Comparison of ENCODE assay signal across 8 cellular contexts in the genomic region with DNA sequence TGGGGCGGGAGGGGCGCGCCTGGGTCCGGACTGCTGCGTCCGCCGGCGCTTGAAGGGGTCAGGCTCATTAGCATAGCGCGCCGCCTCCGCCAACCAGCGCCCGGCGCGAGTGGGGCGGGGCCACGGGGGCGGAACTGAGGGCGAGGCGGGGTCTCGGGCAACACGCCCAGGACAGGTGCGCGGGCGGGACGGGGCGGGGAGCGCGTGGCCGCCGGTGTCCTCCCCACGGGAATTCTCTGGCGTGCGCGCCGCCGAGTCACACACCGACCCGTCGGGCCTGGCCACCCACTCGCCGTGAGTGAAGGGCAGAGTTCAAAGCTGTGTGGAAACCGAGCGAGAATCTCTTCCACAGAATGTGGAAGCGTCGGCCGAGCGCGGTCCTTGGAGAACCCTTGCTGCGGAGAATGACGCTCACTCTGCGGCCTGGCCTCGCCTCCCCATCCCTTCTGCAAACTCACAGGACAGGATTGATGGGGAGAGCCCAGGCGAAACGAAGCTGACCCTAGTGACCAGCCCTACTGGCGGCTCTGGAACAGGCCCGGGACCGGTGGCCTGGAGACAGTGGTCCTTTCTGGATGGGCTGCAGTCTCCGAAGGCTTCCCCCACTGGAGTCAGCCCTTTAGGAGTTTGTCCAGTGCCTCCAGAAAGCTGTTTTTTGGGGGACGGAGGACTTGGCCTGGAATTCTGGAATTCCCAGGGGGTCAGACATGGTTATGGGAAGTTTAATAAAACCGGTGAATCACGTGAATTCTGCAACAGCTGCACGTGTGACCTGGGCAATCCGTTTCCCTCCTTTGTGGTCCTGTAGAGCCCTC. TPM values are rescaled to one million over a fixed set of nuclear protein-coding genes. Genes with fewer than 3 reads are reported as not detected.
DNase-seq lines count a peak whose midpoint lies in the region; TF ChIP-seq lines count a peak whose summit lies in the region.

Gene SNAI3, minus strand, starts transcription at position 69 of the 815 bp plus-strand sequence. CDS start 101 bp downstream, outside the sequence.

- TF ChIP-seq EP300 in sigmoid colon (IDR thresholded peaks at IDR 0.05) = no peak

- DNase-seq in ELR (ENCODE audit: low read depth) = peak; percentile 66
- DNase-seq in H7 = peak; percentile 100
- DNase-seq in MG63 = peak; percentile 57
- peak; percentile 78 for DNase-seq in T follicular helper cell (ENCODE audit: low read depth)
- DNase-seq in amniotic epithelial cell (ENCODE audit: low read depth) = peak; percentile 35
- peak in 36 of 51 donors; percentile 4 to 70 (median 34) for DNase-seq in hypothalamus (lab: John Stamatoyannopoulos, UW)
- no peak for DNase-seq in sigmoid colon
- DNase-seq in foreskin melanocyte = no peak

- peak within 1 kb of the TSS; percentile 63 for H3K4me3 ChIP-seq in H7 (ENCODE audit: insufficient read depth, low read depth, low read length)
- peak within 1 kb of the TSS; percentile 33 for H3K4me3 ChIP-seq in MG63
- H3K4me3 ChIP-seq in sigmoid colon = peak within 1 kb of the TSS; percentile 3 to 51 (median 34)

- 5 to 8% methylated on average over 65 of the region's 65 CpGs for WGBS in sigmoid colon, 2 donors

- TF ChIP-seq CTCF in sigmoid colon (IDR thresholded peaks at IDR 0.05) = no peak

- peaks cover 0 to 21% (median 17%) of the 10 kb centered on the region in 4 donors for H3K4me1 ChIP-seq in sigmoid colon

- intact Hi-C loops in sigmoid colon (cut with DNase I) = no loop called here

- no peak within 1 kb of the TSS for H3K27ac ChIP-seq in sigmoid colon

- peaks cover 28% of the 10 kb centered on the region for H3K27me3 ChIP-seq in H7 (ENCODE audit: control insufficient read depth, insufficient read depth, low read length)
- H3K27me3 ChIP-seq in MG63 = no peaks in the 10 kb centered on the region
- peaks cover 34 to 97% (median 85%) of the 10 kb centered on the region in 3 donors for H3K27me3 ChIP-seq in sigmoid colon

- H3K9me3 ChIP-seq in MG63 = no peaks in the 10 kb centered on the region
- H3K9me3 ChIP-seq in sigmoid colon = no peaks in the 10 kb centered on the region

- H3K36me3 ChIP-seq in H7 (replicated peaks; ENCODE audit: control insufficient read depth, insufficient read depth, low read length) (no peaks in the 10 kb centered on the region), MG63 (no peaks in the 10 kb centered on the region), sigmoid colon (no peaks in the 10 kb centered on the region)

- TF ChIP-seq POLR2A in sigmoid colon (IDR thresholded peaks at IDR 0.05) = no peak

RNA-seq across cellular contexts. Expression of gene SNAI3, which starts in this region (rescaled TPM):
- total RNA-seq in H7 (2014; rRNA removed; shearing (Covaris generic)) = 2.0 and 2.9 TPM in 2 replicates
- total RNA-seq in MG63 (2014; rRNA removed; shearing (Covaris generic); ENCODE audit: low replicate concordance) = not detected in 2 replicates
- under 1 TPM in 2 of 4 donors, not detected in 2; 0.71 to 0.82 TPM for total RNA-seq in sigmoid colon
- polyA plus RNA-seq in sigmoid colon = 1 to 10 TPM in 1 of 3 donors, under 1 TPM in 2; 0.46 to 3.0 (median 0.60) TPM

Comparison
In these comparisons a context has a peak if more than half of its experiments do, and no peak if none do; other contexts are left out.
1. Peak in DNase-seq and H3K4me3 ChIP-seq in MG63; RNA of the gene not detected or under 1 TPM.
2. DNase-seq: peak in ELR (single experiment), H7 (single experiment), T follicular helper cell (single experiment), amniotic epithelial cell (single experiment) and hypothalamus (36 of 51); none in sigmoid colon (single experiment) and foreskin melanocyte (single experiment).
3. Peak in every context shown above with its lines, with median percentiles within 50 percentile points of each other: H3K4me3 ChIP-seq.